Comparison of ENCODE assay signal across 17 cellular contexts in genomic region chr6:143549221-143549620, GRCh38. TPM values are rescaled to one million over a fixed set of nuclear protein-coding genes. Genes with fewer than 3 reads are reported as not detected.
DNase-seq lines count a peak whose midpoint lies in the region; ATAC-seq, FAIRE-seq and TF ChIP-seq lines count a peak whose summit lies in the region.
"Had no signal": no experiment of that assay in that cellular context is flagged by ENCODE, and none has a peak within 500 bp of the region (broad histone marks: within the 10 kb centered on the region; RNA-seq: fewer than 3 reads in every experiment).

No MANE protein-coding gene starts in this region.

- no peaks in the 10 kb centered on the region for H3K27me3 Mint-ChIP-seq in CD8-positive, alpha-beta T cell (ENCODE audit: low read depth)
- H3K27me3 Mint-ChIP-seq: dendritic cell treated with granulocyte-macrophage colony-stimulating factor and Interleukin-4, amounts not matched to agents 40 ng/mL and 50 ng/mL, for 4 days; IgD-negative memory B cell had no signal

- no peak for DNase-seq in CD8-positive, alpha-beta T cell
- DNase-seq in EL (peak; percentile 39), WERI-Rb-1 (peak; percentile 57), kidney tubule cell (ENCODE audit: low spot score) (peak; percentile 25), NCI-H2107 treated with DMSO at 0.1 percent for 48 hours (lab: John Stamatoyannopoulos, UW; ENCODE audit: unreplicated experiment) (no peak), GM12891 (ENCODE audit: insufficient read length, low spot score) (no peak), NCI-H345 treated with DMSO at 0.1 percent for 48 hours (lab: John Stamatoyannopoulos, UW; ENCODE audit: unreplicated experiment) (no peak)
- DNase-seq: lower lobe of right lung, MG63, NCI-H1436 treated with DMSO at 0.1 percent for 48 hours, NCI-H2227 treated with DMSO at 0.1 percent for 48 hours, PC-3, retina had no signal

- H3K36me3 Mint-ChIP-seq in CD8-positive, alpha-beta T cell = no peaks in the 10 kb centered on the region

- TF ChIP-seq POLR2A in GM12891 (IDR thresholded peaks at IDR 0.05; ENCODE audit: low read depth, low read length) = no peak

- no peak for TF ChIP-seq CTCF in CD8-positive, alpha-beta T cell (IDR thresholded peaks at IDR 0.05)
- TF ChIP-seq CTCF in WERI-Rb-1 (IDR thresholded peaks at IDR 0.05; ENCODE audit: low read depth, low read length) = no peak

- H3K9me3 Mint-ChIP-seq in CD8-positive, alpha-beta T cell = no peaks in the 10 kb centered on the region
- H3K9me3 Mint-ChIP-seq: dendritic cell treated with granulocyte-macrophage colony-stimulating factor and Interleukin-4, amounts not matched to agents 40 ng/mL and 50 ng/mL, for 4 days; GM23338; IgD-negative memory B cell had no signal

- H3K4me3 Mint-ChIP-seq in CD8-positive, alpha-beta T cell = no peak overlapping the region
- H3K4me3 Mint-ChIP-seq: dendritic cell treated with granulocyte-macrophage colony-stimulating factor and Interleukin-4, amounts not matched to agents 40 ng/mL and 50 ng/mL, for 4 days; GM23338; IgD-negative memory B cell had no signal

- POLR2A ChIA-PET in CD8-positive, alpha-beta T cell (lab: Charles Lee) = interaction anchor here (2.3 kb wide), 1 partner anchor 11 kb away, joined by 8 read pairs; no protein-coding TSS in a partner anchor

- FAIRE-seq in GM12891 (lab: Jason Lieb, UNC) = no peak

- intact Hi-C loops in CD8-positive, alpha-beta T cell (cut with DNase I, micrococcal nuclease) = loop anchor here in 1 of 2 experiments (5.0 kb wide), 1 partner anchor 293 kb away; the partner anchor contains the start of gene LTV1

- peaks cover 10% of the 10 kb centered on the region for H3K4me1 ChIP-seq in CD8-positive, alpha-beta T cell (ENCODE audit: insufficient read depth, low read length)
- H3K4me1 ChIP-seq: lower lobe of right lung had no signal

- H3K27me3 ChIP-seq in CD8-positive, alpha-beta T cell (ENCODE audit: insufficient read depth, low read length) = no peaks in the 10 kb centered on the region
- no peaks in the 10 kb centered on the region for H3K27me3 ChIP-seq in WERI-Rb-1 (ENCODE audit: insufficient read depth, low read depth, severe bottlenecking)
- H3K27me3 ChIP-seq: MG63, SJCRH30 had no signal

- H3K4me1 Mint-ChIP-seq in CD8-positive, alpha-beta T cell (ENCODE audit: low read depth) = peaks cover 64% of the 10 kb centered on the region
- H3K4me1 Mint-ChIP-seq: GM23338 had no signal

- H3K36me3 ChIP-seq in CD8-positive, alpha-beta T cell (ENCODE audit: insufficient read depth, low read length) = no peaks in the 10 kb centered on the region
- no peaks in the 10 kb centered on the region for H3K36me3 ChIP-seq in WERI-Rb-1
- H3K36me3 ChIP-seq: lower lobe of right lung, MG63, SJCRH30 had no signal

- H3K27ac ChIP-seq in CD8-positive, alpha-beta T cell (ENCODE audit: low read depth, low read length) = no peak overlapping the region
- H3K27ac ChIP-seq in WERI-Rb-1 = no peak overlapping the region
- H3K27ac ChIP-seq: lower lobe of right lung, SJCRH30 had no signal

- H3K4me3 ChIP-seq in CD8-positive, alpha-beta T cell (ENCODE audit: low read depth, low read length) = no peak overlapping the region
- no peak overlapping the region for H3K4me3 ChIP-seq in WERI-Rb-1 (ENCODE audit: low read depth, low read length)
- H3K4me3 ChIP-seq: GM23338, lower lobe of right lung, MG63, SJCRH30 had no signal

- ATAC-seq in CD8-positive, alpha-beta T cell = no peak
- ATAC-seq: GM23338, lower lobe of right lung, PC-3 had no signal

- H3K9me3 ChIP-seq in CD8-positive, alpha-beta T cell (ENCODE audit: low read length) = no peaks in the 10 kb centered on the region
- no peaks in the 10 kb centered on the region for H3K9me3 ChIP-seq in WERI-Rb-1 (ENCODE audit: severe bottlenecking)
- H3K9me3 ChIP-seq: lower lobe of right lung, MG63, SJCRH30 had no signal

- H3K27ac Mint-ChIP-seq in CD8-positive, alpha-beta T cell = peak overlapping the region; percentile 9
- H3K27ac Mint-ChIP-seq: dendritic cell treated with granulocyte-macrophage colony-stimulating factor and Interleukin-4, amounts not matched to agents 40 ng/mL and 50 ng/mL, for 4 days; GM23338 had no signal

- CTCF ChIA-PET in CD8-positive, alpha-beta T cell (lab: Charles Lee) = interaction anchor here (0.9 to 1.8 kb wide), 4 partner anchors 12 to 36 kb away, joined by 3 to 7 read pairs (median 4); no protein-coding TSS in a partner anchor

TF ChIP-seq in GM12891, 5 proteins besides CTCF, POLR2A, EP300 and RAD21:
- TF ChIP-seq POLR2AphosphoS5 (IDR thresholded peaks at IDR 0.05; ENCODE audit: low read depth, low read length) (no peak), PAX5 (IDR thresholded peaks at IDR 0.05; ENCODE audit: insufficient read depth, low read length, severe bottlenecking) (no peak), POU2F2 (IDR thresholded peaks at IDR 0.05; ENCODE audit: low read depth, low read length) (no peak), TAF1 (IDR thresholded peaks at IDR 0.05; ENCODE audit: low read depth, low read length) (no peak), SPI1 (IDR thresholded peaks at IDR 0.05; ENCODE audit: low read depth, low read length) (no peak)

RNA-seq across cellular contexts. Expression of gene FUCA2, which starts 37.7 kb away (rescaled TPM):
- 1 to 10 TPM; 1.6 to 2.2 TPM for total RNA-seq in CD8-positive, alpha-beta T cell
- 20.6 TPM for polyA plus RNA-seq in GM12891 (2012; ENCODE audit: low read depth, missing spikeins)

Comparison
In these comparisons a context has a peak if more than half of its experiments do, and no peak if none do; other contexts are left out.
1. DNase-seq: peak in EL (single experiment), WERI-Rb-1 (single experiment) and kidney tubule cell (single experiment); none in CD8-positive, alpha-beta T cell (0 of 7), NCI-H2107 treated with DMSO at 0.1 percent for 48 hours (single experiment), GM12891 (single experiment) and NCI-H345 treated with DMSO at 0.1 percent for 48 hours (single experiment).